Comparison of ENCODE assay signal across 24 cellular contexts in the genomic region with DNA sequence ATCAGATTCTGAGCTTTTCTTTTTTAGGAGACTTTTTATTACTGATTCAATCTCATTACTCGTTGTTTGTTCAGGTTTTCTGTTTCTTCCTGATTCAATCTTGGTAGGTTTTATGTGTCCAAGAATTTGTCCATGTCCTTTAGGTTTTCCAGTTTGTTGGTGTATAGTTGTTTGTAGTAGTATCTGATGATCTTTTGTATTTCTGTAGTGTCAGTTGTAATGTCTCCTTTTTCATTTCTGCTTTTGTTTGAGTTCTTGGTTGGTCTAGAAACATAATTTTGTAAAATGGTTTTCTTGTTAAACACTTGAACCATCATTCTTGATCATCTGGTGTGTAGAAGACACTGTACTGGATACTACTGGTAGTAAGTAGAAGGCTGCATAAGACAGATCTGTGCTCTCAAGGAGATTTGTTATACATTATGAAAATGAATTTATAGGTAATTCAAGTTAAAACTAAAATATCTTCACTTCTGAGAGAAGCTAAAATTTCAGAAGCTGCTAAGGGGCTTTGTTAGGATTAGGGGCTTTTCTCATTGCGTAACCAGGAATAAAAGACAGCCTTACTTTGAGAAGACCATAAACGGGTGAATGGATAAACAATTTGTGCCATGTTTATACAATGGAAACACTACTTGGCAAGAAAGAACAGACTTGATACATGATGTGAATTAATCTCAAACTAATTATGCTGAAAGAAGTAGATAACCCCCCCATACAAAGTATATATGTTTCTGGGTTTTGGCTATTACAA.
"Had no signal": no experiment of that assay in that cellular context is flagged by ENCODE, and none has a peak within 500 bp of the region (broad histone marks: within the 10 kb centered on the region; RNA-seq: fewer than 3 reads in every experiment).

No MANE protein-coding gene starts in this region.

- H3K4me3 ChIP-seq: cardiac muscle cell had no signal

- H3K4me1 Mint-ChIP-seq: brain had no signal

- H3K27ac ChIP-seq: cardiac muscle cell, KMS-11 had no signal

- H3K9me3 Mint-ChIP-seq: activated T-helper 17 cell treated with anti-CD3 and anti-CD28 coated beads, Interleukin-2, amount 50 U/mL, for 72 hours had no signal

- H3K4me3 Mint-ChIP-seq: activated B cell treated with CpG ODN at 0.5 μM for 24 hours; activated CD4-positive, alpha-beta memory T cell treated with anti-CD3 and anti-CD28 coated beads, Interleukin-2, amount 10 ng/mL, durations not matched to agents 7 days and 5 days; activated CD4-positive, alpha-beta T cell treated with anti-CD3 and anti-CD28 coated beads, Interleukin-2, amount 10 ng/mL, durations not matched to agents 7 days and 5 days; activated naive CD4-positive, alpha-beta T cell treated with anti-CD3 and anti-CD28 coated beads for 36 hours; activated naive CD8-positive, alpha-beta T cell; activated T-helper 17 cell treated with anti-CD3 and anti-CD28 coated beads, Interleukin-2, amount 50 U/mL, for 72 hours; brain; T-helper 1 cell treated with Interleukin-12 subunit alpha and Interleukin-12 subunit beta and Interleukin-4 antibody, amounts not matched to agents 30 μg/mL and 1 μg/mL, for 36 hours had no signal

- ATAC-seq: activated T-helper 17 cell treated with anti-CD3 and anti-CD28 coated beads, Interleukin-2, amount 50 U/mL, for 72 hours; PC-3 had no signal

- H3K27ac Mint-ChIP-seq: activated B cell treated with CpG ODN at 0.5 μM for 24 hours; activated CD4-positive, alpha-beta memory T cell treated with anti-CD3 and anti-CD28 coated beads, Interleukin-2, amount 10 ng/mL, durations not matched to agents 7 days and 5 days; activated CD4-positive, alpha-beta T cell treated with anti-CD3 and anti-CD28 coated beads, Interleukin-2, amount 10 ng/mL, durations not matched to agents 7 days and 5 days; activated naive CD4-positive, alpha-beta T cell treated with anti-CD3 and anti-CD28 coated beads for 36 hours; activated naive CD8-positive, alpha-beta T cell; activated T-helper 17 cell treated with anti-CD3 and anti-CD28 coated beads, Interleukin-2, amount 50 U/mL, for 72 hours; brain; T-helper 1 cell treated with Interleukin-12 subunit alpha and Interleukin-12 subunit beta and Interleukin-4 antibody, amounts not matched to agents 30 μg/mL and 1 μg/mL, for 36 hours had no signal

- DNase-seq: activated B cell treated with CpG ODN at 0.5 μM for 24 hours; activated CD4-positive, alpha-beta memory T cell treated with anti-CD3 and anti-CD28 coated beads, Interleukin-2, amount 10 ng/mL, durations not matched to agents 7 days and 5 days; activated CD4-positive, alpha-beta T cell treated with anti-CD3 and anti-CD28 coated beads for 1 hour; activated CD4-positive, alpha-beta T cell treated with anti-CD3 and anti-CD28 coated beads, Interleukin-2, amount 10 ng/mL, durations not matched to agents 7 days and 5 days; activated gamma-delta T cell; activated naive CD4-positive, alpha-beta T cell treated with anti-CD3 and anti-CD28 coated beads for 36 hours; activated T-cell treated with anti-CD3 and anti-CD28 coated beads for 4 hours; activated T-cell treated with anti-CD3 and anti-CD28 coated beads, Interleukin-2, amount 50 U/mL, for 48 hours; amygdala; cerebellar nuclear complex; NCI-H1092; NCI-H1417; NCI-H2029; NCI-H2107; NCI-H510A treated with DMSO at 0.1 percent for 48 hours; NCI-H69; PC-3; SHP77 treated with DMSO at 0.1 percent for 48 hours had no signal

- H3K27me3 Mint-ChIP-seq: activated B cell treated with CpG ODN at 0.5 μM for 24 hours; activated CD4-positive, alpha-beta memory T cell treated with anti-CD3 and anti-CD28 coated beads, Interleukin-2, amount 10 ng/mL, durations not matched to agents 7 days and 5 days; activated CD4-positive, alpha-beta T cell treated with anti-CD3 and anti-CD28 coated beads, Interleukin-2, amount 10 ng/mL, durations not matched to agents 7 days and 5 days; activated naive CD8-positive, alpha-beta T cell; activated T-helper 17 cell treated with anti-CD3 and anti-CD28 coated beads, Interleukin-2, amount 50 U/mL, for 72 hours; brain had no signal
